20 cellular contexts compared by ENCODE assay signal in genomic region chr1:60017831-60018230, GRCh38. TPM values are rescaled to one million over a fixed set of nuclear protein-coding genes. Genes with fewer than 3 reads are reported as not detected.
"Had no signal": no experiment of that assay in that cellular context is flagged by ENCODE, and none has a peak within 500 bp of the region (broad histone marks: within the 10 kb centered on the region; RNA-seq: fewer than 3 reads in every experiment).

No MANE protein-coding gene starts in this region.

- H3K4me2 ChIP-seq: SK-N-SH had no signal

- H3K4me3 ChIP-seq: MG63 had no signal

- H3K36me3 ChIP-seq: MG63 had no signal

- ATAC-seq: HepG2, T-cell had no signal

- DNase-seq: IMR-90, Karpas-422, KG1, MG63, NCI-H1092, NCI-H1105 treated with DMSO at 0.1 percent for 48 hours, NCI-H1436, NCI-H187, NCI-H2029 treated with DMSO at 0.1 percent for 48 hours, NCI-H2227 treated with DMSO at 0.1 percent for 48 hours, NCI-H526, Right ventricle myocardium superior, RPMI8226, SK-N-SH, SW 1271, T-cell had no signal

- H3K27me3 ChIP-seq: MG63 had no signal

- H3K9ac ChIP-seq: SK-N-SH had no signal

- H3K9me3 ChIP-seq: MG63, SK-N-SH had no signal

RNA-seq across cellular contexts. Expression of gene C1orf87, which starts 55.7 kb away (rescaled TPM):
- total RNA-seq: HepG2, HT1080, IMR-90, NCI-H460, Right ventricle myocardium superior, SK-MEL-5, T-cell had no signal
- polyA plus RNA-seq: HepG2, IMR-90, SK-N-SH had no signal
